In genomic region chr18:23844991-23845680, GRCh38 we compare ENCODE assay signal across 15 cellular contexts.
DNase-seq lines count a peak whose midpoint lies in the region; ATAC-seq, FAIRE-seq and TF ChIP-seq lines count a peak whose summit lies in the region.
"Had no signal": no experiment of that assay in that cellular context is flagged by ENCODE, and none has a peak within 500 bp of the region (broad histone marks: within the 10 kb centered on the region; RNA-seq: fewer than 3 reads in every experiment).

No MANE protein-coding gene starts in this region.

- no peaks in the 10 kb centered on the region for H3K9me3 ChIP-seq in neuronal stem cell (replicated peaks in 1 of 2; ENCODE audit: control insufficient read depth in 2 of 2, insufficient read depth in 1 of 2, low read depth in 1 of 2, low read length in 2 of 2)
- H3K9me3 ChIP-seq: psoas muscle had no signal

- H3K27me3 ChIP-seq in neuronal stem cell (ENCODE audit: control insufficient read depth in 3 of 3, insufficient read depth in 3 of 3, low read depth in 1 of 3, low read length in 3 of 3), result no peaks in the 10 kb centered on the region
- H3K27me3 ChIP-seq: cardiac muscle cell had no signal

- no peak overlapping the region for H3K27ac ChIP-seq in neuronal stem cell (replicated peaks; ENCODE audit: low read length)
- H3K27ac ChIP-seq: cardiac muscle cell, KMS-11, psoas muscle had no signal

- H2AK5ac ChIP-seq in neuronal stem cell (ENCODE audit: low read depth, low read length), result no peak overlapping the region

- H3K14ac ChIP-seq in neuronal stem cell (ENCODE audit: low read length), result no peak overlapping the region

- H2BK120ac ChIP-seq in neuronal stem cell (ENCODE audit: low read depth, low read length), result no peak overlapping the region

- H2BK15ac ChIP-seq in neuronal stem cell (ENCODE audit: low read length), result no peak overlapping the region

- H3K23ac ChIP-seq in neuronal stem cell (ENCODE audit: low read depth, low read length, poor library complexity), result no peak overlapping the region

- TF ChIP-seq CTCF in fibroblast of the aortic adventitia (IDR thresholded peaks at IDR 0.05; ENCODE audit: insufficient read depth, low read length), result no peak

- no peak overlapping the region for H2AFZ ChIP-seq in neuronal stem cell (ENCODE audit: low read length)

- H3K36me3 ChIP-seq in neuronal stem cell (replicated peaks in 1 of 2; ENCODE audit: control insufficient read depth in 2 of 2, insufficient read depth in 2 of 2, low read length in 2 of 2), result no peaks in the 10 kb centered on the region
- H3K36me3 ChIP-seq: cardiac muscle cell had no signal

- DNase-seq in EL (peak; percentile 71), RCC 7860 (ENCODE audit: low spot score) (peak; percentile 37), fibroblast of the aortic adventitia (ENCODE audit: low read depth) (peak; percentile 27), neuronal stem cell (ENCODE audit: low spot score) (no peak), dermis blood vessel endothelial cell (no peak), NCI-H1417 (lab: John Stamatoyannopoulos, UW) (no peak)
- DNase-seq: NCI-H1930; psoas muscle; stimulated activated CD4-positive, alpha-beta T cell treated with anti-CD3 and anti-CD28 coated beads, Interleukin-4, amount 100 ng/mL, for 1 hour; stimulated activated naive CD4-positive, alpha-beta T cell had no signal

- no peak overlapping the region for H3K4ac ChIP-seq in neuronal stem cell (ENCODE audit: low read length)

- ATAC-seq in GM21367 (IDR thresholded peaks at IDR 0.05; ENCODE audit: unreplicated experiment) (no peak), HG03175 (IDR thresholded peaks at IDR 0.05; ENCODE audit: unreplicated experiment) (no peak)
- ATAC-seq: psoas muscle had no signal

- no peak overlapping the region for H2BK5ac ChIP-seq in neuronal stem cell (ENCODE audit: low read length)

- H2BK12ac ChIP-seq in neuronal stem cell (ENCODE audit: low read length), result no peak overlapping the region

- H3K79me1 ChIP-seq in neuronal stem cell (ENCODE audit: low read depth, low read length), result no peaks in the 10 kb centered on the region

- no peak overlapping the region for H4K91ac ChIP-seq in neuronal stem cell (ENCODE audit: low read depth, low read length, poor library complexity)

- H3K4me1 ChIP-seq in neuronal stem cell (ENCODE audit: control insufficient read depth in 2 of 2, insufficient read depth in 1 of 2, low read depth in 1 of 2, low read length in 2 of 2), result peaks cover 0 to 11% of the 10 kb centered on the region in 2 donors
- H3K4me1 ChIP-seq: psoas muscle had no signal

- H3K9ac ChIP-seq in neuronal stem cell (ENCODE audit: low read depth, low read length, poor library complexity), result no peak overlapping the region
- H3K9ac ChIP-seq: KMS-11 had no signal

- H4K8ac ChIP-seq in neuronal stem cell (ENCODE audit: low read depth, low read length), result no peak overlapping the region

- H3K4me3 ChIP-seq in fibroblast of the aortic adventitia (ENCODE audit: low read depth, low read length) (no peak overlapping the region), neuronal stem cell (ENCODE audit: low read length in 2 of 2) (no peak overlapping the region)
- H3K4me3 ChIP-seq: cardiac muscle cell, psoas muscle had no signal

- no CpG with 5 or more reads among the region's 9 CpGs for WGBS in neuronal stem cell (ENCODE audit: extremely low coverage in 2 of 2, insufficient read length in 2 of 2, insufficient replicate concordance in 1 of 2), 2 donors

- no peak for FAIRE-seq in RCC 7860 (lab: Jason Lieb, UNC)
- FAIRE-seq: G401.6 had no signal

- H3K4me2 ChIP-seq in neuronal stem cell (ENCODE audit: insufficient read depth, low read length, poor library complexity, severe bottlenecking), result no peak overlapping the region
- H3K4me2 ChIP-seq: KMS-11 had no signal

- H3K18ac ChIP-seq in neuronal stem cell (ENCODE audit: low read length), result peak overlapping the region; percentile 40

Comparison
In these comparisons a context has a peak if more than half of its experiments do, and no peak if none do; other contexts are left out.
1. DNase-seq: peak in EL (single experiment), RCC 7860 (single experiment) and fibroblast of the aortic adventitia (single experiment); none in neuronal stem cell (single experiment), dermis blood vessel endothelial cell (single experiment) and NCI-H1417 (0 of 3).